1 cellular context compared by ENCODE assay signal in genomic region chr1:2400576-2400909, GRCh38.
TF ChIP-seq lines count a peak whose summit lies in the region.

No MANE protein-coding gene starts in this region.

TF ChIP-seq in K562, 482 proteins besides CTCF, POLR2A, EP300 and RAD21:
- TF ChIP-seq MYNN (IDR thresholded peaks at IDR 0.05) (no peak), MYNN (CRISPR knock-in tag; IDR thresholded peaks at IDR 0.05) (no peak), ZNF274 (IDR thresholded peaks at IDR 0.05; ENCODE audit: borderline replicate concordance, low read depth, low read length) (no peak), ZBTB7A (IDR thresholded peaks at IDR 0.05; ENCODE audit: borderline replicate concordance, control insufficient read depth, low read depth, low read length) (no peak), YBX1 (IDR thresholded peaks at IDR 0.05) (no peak)
- TF ChIP-seq, protein P1, sequence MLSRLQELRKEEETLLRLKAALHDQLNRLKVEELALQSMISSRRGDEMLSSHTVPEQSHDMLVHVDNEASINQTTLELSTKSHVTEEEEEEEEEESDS (CRISPR knock-in tag; IDR thresholded peaks at IDR 0.05) = no peak
TF ChIP-seq in K562: peak in this region for 0.
